ENCODE assay signal across 8 cellular contexts in genomic region chr15:74134387-74135027, GRCh38. TPM values are rescaled to one million over a fixed set of nuclear protein-coding genes. Genes with fewer than 3 reads are reported as not detected.
DNase-seq lines count a peak whose midpoint lies in the region; ATAC-seq and TF ChIP-seq lines count a peak whose summit lies in the region.

No MANE protein-coding gene starts in this region.

- H3K4me3 Mint-ChIP-seq in glutamatergic neuron (ENCODE audit: unreplicated experiment): peak overlapping the region; percentile 77
- H3K4me3 Mint-ChIP-seq in activated T-helper 2 cell treated with anti-CD3 and anti-CD28 coated beads, Interferon-gamma antibody, Interleukin-2, Interleukin-4, amounts not matched to agents 10 μg/mL and 5 μg/mL and 100 μg/mL, durations not matched to agents 14 hours and 24 hours and 36 hours (ENCODE audit: low read depth): no peak overlapping the region

- H3K4me1 Mint-ChIP-seq in glutamatergic neuron (ENCODE audit: low read depth, unreplicated experiment): peaks cover 16% of the 10 kb centered on the region
- peaks cover 10% of the 10 kb centered on the region for H3K4me1 Mint-ChIP-seq in activated T-helper 2 cell treated with anti-CD3 and anti-CD28 coated beads, Interferon-gamma antibody, Interleukin-2, Interleukin-4, amounts not matched to agents 10 μg/mL and 5 μg/mL and 100 μg/mL, durations not matched to agents 14 hours and 24 hours and 36 hours (ENCODE audit: low read depth)

- H3K9me3 Mint-ChIP-seq in glutamatergic neuron (ENCODE audit: unreplicated experiment): peaks cover 11% of the 10 kb centered on the region
- H3K9me3 Mint-ChIP-seq in activated T-helper 2 cell treated with anti-CD3 and anti-CD28 coated beads, Interferon-gamma antibody, Interleukin-2, Interleukin-4, amounts not matched to agents 10 μg/mL and 5 μg/mL and 100 μg/mL, durations not matched to agents 14 hours and 24 hours and 36 hours: no peaks in the 10 kb centered on the region

- H3K27me3 Mint-ChIP-seq in glutamatergic neuron (ENCODE audit: unreplicated experiment): peaks cover 43% of the 10 kb centered on the region
- H3K27me3 Mint-ChIP-seq in activated T-helper 2 cell treated with anti-CD3 and anti-CD28 coated beads, Interferon-gamma antibody, Interleukin-2, Interleukin-4, amounts not matched to agents 10 μg/mL and 5 μg/mL and 100 μg/mL, durations not matched to agents 14 hours and 24 hours and 36 hours (ENCODE audit: low read depth): peaks cover 88% of the 10 kb centered on the region

- no peak overlapping the region for H3K27ac ChIP-seq in RWPE2 (ENCODE audit: poor library complexity, severe bottlenecking)

- peak; percentile 58 for DNase-seq in GM03348 (ENCODE audit: low spot score)
- peak; percentile 83 for DNase-seq in RWPE2 (ENCODE audit: low spot score)
- DNase-seq in glutamatergic neuron: peak; percentile 81
- peak; percentile 90 for DNase-seq in retina
- no peak for DNase-seq in NOMO-1 treated with dmso at 0.1 percent for 144 hours (lab: John Stamatoyannopoulos, UW; ENCODE audit: unreplicated experiment)
- no peak for DNase-seq in activated T-helper 2 cell treated with anti-CD3 and anti-CD28 coated beads, Interferon-gamma antibody, Interleukin-2, Interleukin-4, amounts not matched to agents 10 μg/mL and 5 μg/mL and 100 μg/mL, durations not matched to agents 14 hours and 24 hours and 36 hours (ENCODE audit: low spot score)
- no peak for DNase-seq in SIG-M5 treated with dmso at 0.1 percent for 504 hours (lab: John Stamatoyannopoulos, UW; ENCODE audit: unreplicated experiment)

- H3K9me3 ChIP-seq in RWPE2 (ENCODE audit: severe bottlenecking): no peaks in the 10 kb centered on the region

- H3K36me3 ChIP-seq in RWPE2 (ENCODE audit: low read depth): no peaks in the 10 kb centered on the region

- TF ChIP-seq CTCF in RWPE2 (IDR thresholded peaks at IDR 0.05; ENCODE audit: poor library complexity, severe bottlenecking) (peak; percentile 83), glutamatergic neuron (IDR thresholded peaks at IDR 0.05; ENCODE audit: partially characterized antibody, unreplicated experiment) (peak; percentile 39)

- peaks cover 4% of the 10 kb centered on the region for H3K36me3 Mint-ChIP-seq in glutamatergic neuron (ENCODE audit: unreplicated experiment)
- H3K36me3 Mint-ChIP-seq in activated T-helper 2 cell treated with anti-CD3 and anti-CD28 coated beads, Interferon-gamma antibody, Interleukin-2, Interleukin-4, amounts not matched to agents 10 μg/mL and 5 μg/mL and 100 μg/mL, durations not matched to agents 14 hours and 24 hours and 36 hours (ENCODE audit: low read depth): no peaks in the 10 kb centered on the region

- ATAC-seq in RWPE2 (ENCODE audit: low read depth) (peak; percentile 57), GM21529 (IDR thresholded peaks at IDR 0.05; ENCODE audit: unreplicated experiment) (no peak)

- no peaks in the 10 kb centered on the region for H3K4me1 ChIP-seq in RWPE2 (ENCODE audit: insufficient read depth, poor library complexity, severe bottlenecking)

- H3K4me3 ChIP-seq in RWPE2 (ENCODE audit: severe bottlenecking): no peak overlapping the region

- H3K27me3 ChIP-seq in RWPE2 (ENCODE audit: insufficient read depth, poor library complexity, severe bottlenecking): peaks cover 79% of the 10 kb centered on the region

- intact Hi-C loops in activated T-helper 2 cell treated with anti-CD3 and anti-CD28 coated beads, Interferon-gamma antibody, Interleukin-2, Interleukin-4, amounts not matched to agents 10 μg/mL and 5 μg/mL and 100 μg/mL, durations not matched to agents 14 hours and 24 hours and 36 hours (cut with micrococcal nuclease): no loop called here

- H3K27ac Mint-ChIP-seq in glutamatergic neuron (ENCODE audit: unreplicated experiment): no peak overlapping the region
- H3K27ac Mint-ChIP-seq in activated T-helper 2 cell treated with anti-CD3 and anti-CD28 coated beads, Interferon-gamma antibody, Interleukin-2, Interleukin-4, amounts not matched to agents 10 μg/mL and 5 μg/mL and 100 μg/mL, durations not matched to agents 14 hours and 24 hours and 36 hours: no peak overlapping the region

RNA-seq across cellular contexts. Expression of gene ISLR2, which starts 4.1 kb away (rescaled TPM):
- 21.1 TPM for total RNA-seq in glutamatergic neuron (ENCODE audit: unreplicated experiment)
- not detected in 2 replicates for total RNA-seq in activated T-helper 2 cell treated with anti-CD3 and anti-CD28 coated beads, Interferon-gamma antibody, Interleukin-2, Interleukin-4, amounts not matched to agents 10 μg/mL and 5 μg/mL and 100 μg/mL, durations not matched to agents 14 hours and 24 hours and 36 hours

RNA-seq across cellular contexts. Expression of gene ISLR, which starts 39.0 kb away (rescaled TPM):
- 1.2 TPM for total RNA-seq in glutamatergic neuron (ENCODE audit: unreplicated experiment)
- not detected in 2 replicates for total RNA-seq in activated T-helper 2 cell treated with anti-CD3 and anti-CD28 coated beads, Interferon-gamma antibody, Interleukin-2, Interleukin-4, amounts not matched to agents 10 μg/mL and 5 μg/mL and 100 μg/mL, durations not matched to agents 14 hours and 24 hours and 36 hours

RNA-seq across cellular contexts. Expression of gene GOLGA6A, which starts 52.2 kb away (rescaled TPM):
- total RNA-seq in glutamatergic neuron (ENCODE audit: unreplicated experiment): 0.83 TPM
- not detected in 2 replicates for total RNA-seq in activated T-helper 2 cell treated with anti-CD3 and anti-CD28 coated beads, Interferon-gamma antibody, Interleukin-2, Interleukin-4, amounts not matched to agents 10 μg/mL and 5 μg/mL and 100 μg/mL, durations not matched to agents 14 hours and 24 hours and 36 hours

Comparison
In these comparisons a context has a peak if more than half of its experiments do, and no peak if none do; other contexts are left out.
1. DNase-seq: peak in GM03348 (single experiment), RWPE2 (single experiment), glutamatergic neuron (single experiment) and retina (single experiment); none in NOMO-1 treated with dmso at 0.1 percent for 144 hours (single experiment), activated T-helper 2 cell treated with anti-CD3 and anti-CD28 coated beads, Interferon-gamma antibody, Interleukin-2, Interleukin-4, amounts not matched to agents 10 μg/mL and 5 μg/mL and 100 μg/mL, durations not matched to agents 14 hours and 24 hours and 36 hours (single experiment) and SIG-M5 treated with dmso at 0.1 percent for 504 hours (single experiment).
2. RNA of gene ISLR2, which starts 4.1 kb away (total RNA-seq): 21.1 TPM in glutamatergic neuron (single experiment); not detected in activated T-helper 2 cell treated with anti-CD3 and anti-CD28 coated beads, Interferon-gamma antibody, Interleukin-2, Interleukin-4, amounts not matched to agents 10 μg/mL and 5 μg/mL and 100 μg/mL, durations not matched to agents 14 hours and 24 hours and 36 hours; every median in the first group is over 10 times any median in the second.